Comparison of ENCODE assay signal across 8 cellular contexts in genomic region chr1:171487038-171487437, GRCh38. TPM values are rescaled to one million over a fixed set of nuclear protein-coding genes. Genes with fewer than 3 reads are reported as not detected.
A peak's percentile ranks its signal among the peaks of the same experiment; 100 is the strongest.
DNase-seq lines count a peak whose midpoint lies in the region; ATAC-seq and TF ChIP-seq lines count a peak whose summit lies in the region.
"Had no signal": no experiment of that assay in that cellular context is flagged by ENCODE, and none has a peak within 500 bp of the region (broad histone marks: within the 10 kb centered on the region; RNA-seq: fewer than 3 reads in every experiment).

No MANE protein-coding gene starts in this region.

- no peaks in the 10 kb centered on the region for H3K9me3 ChIP-seq in HAP-1
- H3K9me3 ChIP-seq in gastroesophageal sphincter: no peaks in the 10 kb centered on the region
- H3K9me3 ChIP-seq in spleen: no peaks in the 10 kb centered on the region

- no peaks in the 10 kb centered on the region for H3K27me3 ChIP-seq in HAP-1 (ENCODE audit: low read depth)
- no peaks in the 10 kb centered on the region for H3K27me3 ChIP-seq in gastroesophageal sphincter
- H3K27me3 ChIP-seq in spleen (replicated peaks in 1 of 7): no peaks in the 10 kb centered on the region

- H3K4me3 ChIP-seq in HAP-1 (peak overlapping the region; percentile 93), WI38 (ENCODE audit: low read depth, low read length) (peak overlapping the region; percentile 100), gastroesophageal sphincter (peak overlapping the region; percentile 58 to 90), spleen (peak overlapping the region; percentile 1 to 92 (median 76))

- DNase-seq in HAP-1 (ENCODE audit: low spot score in 2 of 2): no peak
- DNase-seq in spleen: no peak
- DNase-seq in NCI-H1436 (lab: John Stamatoyannopoulos, UW): no peak
- DNase-seq: stimulated activated CD4-positive, alpha-beta T cell treated with anti-CD3 and anti-CD28 coated beads, Interleukin-2, amount 100 ng/mL, for 24 hours had no signal

- H3K27ac ChIP-seq in gastroesophageal sphincter (peak overlapping the region in 3 of 4 donors; percentile 94 to 99 (median 96)), spleen (peak overlapping the region in 6 of 8 donors; percentile 95 to 100 (median 98))

- TF ChIP-seq POLR2A in gastroesophageal sphincter (IDR thresholded peaks at IDR 0.05) (no peak), spleen (IDR thresholded peaks at IDR 0.05) (no peak)

- intact Hi-C loops in spleen (cut with DNase I; ENCODE audit: low total_unique reads): loop anchor here (10.0 kb wide), 1 partner anchor 298 kb away; the partner anchor contains the start of gene METTL13

- TF ChIP-seq CTCF in WI38 (IDR thresholded peaks at IDR 0.05; ENCODE audit: low read depth, low read length): no peak
- no peak for TF ChIP-seq CTCF in gastroesophageal sphincter (IDR thresholded peaks at IDR 0.05)
- no peak for TF ChIP-seq CTCF in spleen (IDR thresholded peaks at IDR 0.05 in 8 of 11, conservative IDR thresholded peaks at IDR 0.05 in 3 of 11)

- no peak for TF ChIP-seq EP300 in gastroesophageal sphincter (IDR thresholded peaks at IDR 0.05)

- peaks cover 12% of the 10 kb centered on the region for H3K36me3 ChIP-seq in HAP-1 (replicated peaks)
- H3K36me3 ChIP-seq in gastroesophageal sphincter: peaks cover 0 to 5% of the 10 kb centered on the region in 2 donors
- H3K36me3 ChIP-seq in spleen: peaks cover 0 to 22% (median 7%) of the 10 kb centered on the region in 6 donors

- in situ Hi-C loops in HAP-1 (cut with MboI; ENCODE audit: low sequenced_read_pairs): no loop called here

- peaks cover 9% of the 10 kb centered on the region for H3K4me1 ChIP-seq in HAP-1
- peaks cover 10 to 63% (median 18%) of the 10 kb centered on the region in 3 donors for H3K4me1 ChIP-seq in gastroesophageal sphincter
- H3K4me1 ChIP-seq in spleen: peaks cover 40 to 67% (median 64%) of the 10 kb centered on the region in 6 donors

- ATAC-seq in gastroesophageal sphincter (no peak), HG02938 (IDR thresholded peaks at IDR 0.05; ENCODE audit: unreplicated experiment) (no peak), HG02678 (IDR thresholded peaks at IDR 0.05; ENCODE audit: unreplicated experiment) (no peak)

RNA-seq across cellular contexts. Expression of gene PRRC2C, which starts 1.7 kb away (rescaled TPM):
- total RNA-seq in gastroesophageal sphincter (10 to 100 TPM; 52.0 to 79.2 (median 74.4) TPM), spleen (100 to 1,000 TPM; 142 to 216 (median 186) TPM)
- polyA plus RNA-seq in spleen: 10 to 100 TPM; 30.1 to 52.1 (median 35.2) TPM
